ENCODE assay signal across 9 cellular contexts in the genomic region with DNA sequence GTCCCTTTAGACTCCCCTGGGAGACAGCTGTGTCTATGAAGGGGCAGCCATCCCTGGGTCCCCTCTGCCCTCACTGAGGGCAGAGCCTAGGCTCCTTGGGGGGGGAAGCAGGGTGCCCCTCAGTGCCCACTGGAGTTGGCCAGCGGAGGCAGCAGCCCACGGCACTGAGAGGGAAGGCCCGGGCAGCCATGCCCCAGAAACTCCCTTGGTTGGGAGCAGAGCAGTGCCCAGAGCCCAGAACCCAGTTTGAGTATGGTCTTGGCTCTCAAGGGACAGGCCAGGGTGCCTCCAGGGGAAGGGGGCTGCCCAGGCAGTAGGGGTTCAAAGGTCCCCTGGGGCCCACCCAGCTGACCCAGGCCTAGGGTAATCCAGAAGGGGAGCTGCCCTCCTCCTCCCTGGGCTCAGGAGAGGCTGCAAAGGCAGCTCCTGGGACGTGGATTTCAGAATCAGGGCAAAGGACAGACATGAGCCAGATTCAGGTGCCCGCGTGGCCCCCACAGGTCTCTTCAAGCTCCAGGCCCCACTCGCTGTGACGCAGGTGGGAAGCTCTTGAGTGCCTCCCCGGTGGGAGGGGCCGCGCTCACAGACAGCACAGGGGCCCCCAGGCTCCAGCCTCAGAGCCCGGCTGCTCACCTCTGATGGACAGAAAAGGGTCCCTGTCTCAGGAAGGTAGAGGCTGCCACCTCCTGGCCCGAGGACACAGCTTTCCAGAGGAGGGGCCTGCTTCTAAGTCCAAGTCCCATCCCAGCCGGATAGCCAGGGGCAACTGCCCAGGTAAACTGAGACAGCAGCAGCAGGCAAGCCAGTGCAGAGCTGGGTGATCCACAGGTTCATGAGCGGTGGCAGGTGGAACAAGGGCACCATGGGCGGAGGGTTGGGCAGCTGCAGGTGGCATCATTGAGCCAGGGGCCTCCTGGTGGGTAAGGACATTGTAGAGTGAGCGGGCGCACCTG. TPM values are rescaled to one million over a fixed set of nuclear protein-coding genes. Genes with fewer than 3 reads are reported as not detected.
DNase-seq lines count a peak whose midpoint lies in the region; ATAC-seq, FAIRE-seq and TF ChIP-seq lines count a peak whose summit lies in the region.
"Had no signal": no experiment of that assay in that cellular context is flagged by ENCODE, and none has a peak within 500 bp of the region (broad histone marks: within the 10 kb centered on the region; RNA-seq: fewer than 3 reads in every experiment).

No MANE protein-coding gene starts in this region.

- WGBS in upper lobe of left lung, 2 donors = 78 to 83% methylated on average over 4 to 6 of the region's 18 CpGs

- TF ChIP-seq POLR2A in upper lobe of left lung (IDR thresholded peaks at IDR 0.05) = no peak

- intact Hi-C loops in CD4-positive, alpha-beta memory T cell (cut with micrococcal nuclease) = loop anchor here (1.0 kb wide), 1 partner anchor 102 kb away; no protein-coding TSS in a partner anchor
- intact Hi-C loops in kidney (cut with DNase I) = no loop called here

- H3K36me3 Mint-ChIP-seq in CD4-positive, alpha-beta memory T cell = peaks cover 0 to 26% of the 10 kb centered on the region in 2 donors
- peaks cover 5% of the 10 kb centered on the region for H3K36me3 Mint-ChIP-seq in activated CD8-positive, alpha-beta memory T cell treated with anti-CD3 and anti-CD28 coated beads, Interleukin-2, amount 10 ng/mL, durations not matched to agents 7 days and 5 days

- peaks cover 61% of the 10 kb centered on the region for H3K4me1 ChIP-seq in CD4-positive, alpha-beta memory T cell (ENCODE audit: insufficient read depth, low read length)
- no peaks in the 10 kb centered on the region for H3K4me1 ChIP-seq in kidney (ENCODE audit: control insufficient read depth in 1 of 2, insufficient read depth in 1 of 2, low read depth in 1 of 2, low read length in 2 of 2)
- peaks cover 13 to 40% (median 23%) of the 10 kb centered on the region in 4 donors for H3K4me1 ChIP-seq in upper lobe of left lung

- H3K9me3 Mint-ChIP-seq in CD4-positive, alpha-beta memory T cell = no peaks in the 10 kb centered on the region
- H3K9me3 Mint-ChIP-seq in activated CD8-positive, alpha-beta memory T cell treated with anti-CD3 and anti-CD28 coated beads, Interleukin-2, amount 10 ng/mL, durations not matched to agents 7 days and 5 days (ENCODE audit: low read depth) = no peaks in the 10 kb centered on the region

- H3K4me3 Mint-ChIP-seq in CD4-positive, alpha-beta memory T cell = peak overlapping the region in 6 of 8 donors; percentile 27 to 83 (median 66)
- peak overlapping the region; percentile 40 for H3K4me3 Mint-ChIP-seq in activated CD8-positive, alpha-beta memory T cell treated with anti-CD3 and anti-CD28 coated beads, Interleukin-2, amount 10 ng/mL, durations not matched to agents 7 days and 5 days

- CTCF ChIA-PET in CD4-positive, alpha-beta memory T cell (lab: Charles Lee; ENCODE audit: partially characterized antibody) = interaction anchor here (1.0 to 2.7 kb wide), 4 partner anchors 101 to 122 kb away, joined by 3 to 13 read pairs (median 7); partner anchors contain the start of gene TSSC4
- CTCF ChIA-PET in activated CD8-positive, alpha-beta memory T cell treated with anti-CD3 and anti-CD28 coated beads, Interleukin-2, amount 10 ng/mL, durations not matched to agents 7 days and 5 days (lab: Charles Lee) = interaction anchor here (0.7 to 10.3 kb wide), 15 partner anchors 9 to 594 kb away, joined by 3 to 432 read pairs (median 4); partner anchors contain the start of gene TSSC4

- H3K27me3 Mint-ChIP-seq in CD4-positive, alpha-beta memory T cell = no peaks in the 10 kb centered on the region
- H3K27me3 Mint-ChIP-seq in activated CD8-positive, alpha-beta memory T cell treated with anti-CD3 and anti-CD28 coated beads, Interleukin-2, amount 10 ng/mL, durations not matched to agents 7 days and 5 days = no peaks in the 10 kb centered on the region

- H3K27me3 ChIP-seq in CD4-positive, alpha-beta memory T cell (ENCODE audit: insufficient read depth, low read length) = no peaks in the 10 kb centered on the region
- H3K27me3 ChIP-seq in upper lobe of left lung = no peaks in the 10 kb centered on the region

- no peak for ATAC-seq in activated CD8-positive, alpha-beta memory T cell treated with anti-CD3 and anti-CD28 coated beads, Interleukin-2, amount 10 ng/mL, durations not matched to agents 7 days and 5 days
- no peak for ATAC-seq in upper lobe of left lung (ENCODE audit: low FRiP score in 2 of 2)

- peak in 1 of 5 donors; percentile 12 for DNase-seq in CD4-positive, alpha-beta memory T cell
- DNase-seq in HPDE6-E6E7 (ENCODE audit: extremely low spot score) (peak; percentile 65), kidney (peak; percentile 77), upper lobe of left lung (peak; percentile 28 to 65), AG08395 (ENCODE audit: low spot score) (no peak), nucleus accumbens (lab: John Stamatoyannopoulos, UW) (no peak), D341Med (ENCODE audit: low spot score) (no peak)
- DNase-seq in activated CD8-positive, alpha-beta memory T cell treated with anti-CD3 and anti-CD28 coated beads, Interleukin-2, amount 10 ng/mL, durations not matched to agents 7 days and 5 days = peak; percentile 54

- no peak overlapping the region for H3K4me3 ChIP-seq in CD4-positive, alpha-beta memory T cell (ENCODE audit: low read length in 2 of 2)
- H3K4me3 ChIP-seq in kidney (ENCODE audit: low read length in 2 of 2) (no peak overlapping the region), upper lobe of left lung (no peak overlapping the region)

- H3K27ac Mint-ChIP-seq in CD4-positive, alpha-beta memory T cell = peak overlapping the region in 6 of 7 donors; percentile 22 to 86 (median 78)
- peak overlapping the region; percentile 72 for H3K27ac Mint-ChIP-seq in activated CD8-positive, alpha-beta memory T cell treated with anti-CD3 and anti-CD28 coated beads, Interleukin-2, amount 10 ng/mL, durations not matched to agents 7 days and 5 days

- peak; percentile 37 for TF ChIP-seq CTCF in kidney (IDR thresholded peaks at IDR 0.05; ENCODE audit: borderline replicate concordance, extremely low read depth, insufficient read depth)
- TF ChIP-seq CTCF in upper lobe of left lung (IDR thresholded peaks at IDR 0.05) = peak in 5 of 6 experiments; percentile 42 to 61 (median 52)

- TF ChIP-seq EP300 in upper lobe of left lung (IDR thresholded peaks at IDR 0.05) = no peak

- no peak overlapping the region for H3K9ac ChIP-seq in kidney (ENCODE audit: low read length in 2 of 2)

- H3K9me3 ChIP-seq in CD4-positive, alpha-beta memory T cell (ENCODE audit: control insufficient read depth in 1 of 2, low read length in 2 of 2) = no peaks in the 10 kb centered on the region
- H3K9me3 ChIP-seq in kidney (ENCODE audit: control insufficient read depth in 1 of 2, low read length in 2 of 2) (no peaks in the 10 kb centered on the region), upper lobe of left lung (no peaks in the 10 kb centered on the region)

- FAIRE-seq in kidney (lab: Jason Lieb, UNC) = no peak
- FAIRE-seq: endometrium had no signal

- H3K4me1 Mint-ChIP-seq in CD4-positive, alpha-beta memory T cell = peaks cover 20 to 69% (median 33%) of the 10 kb centered on the region in 4 donors
- H3K4me1 Mint-ChIP-seq in activated CD8-positive, alpha-beta memory T cell treated with anti-CD3 and anti-CD28 coated beads, Interleukin-2, amount 10 ng/mL, durations not matched to agents 7 days and 5 days = peaks cover 35% of the 10 kb centered on the region

- POLR2A ChIA-PET in CD4-positive, alpha-beta memory T cell (lab: Charles Lee; ENCODE audit: partially characterized antibody) = interaction anchor here (3.7 to 5.2 kb wide), 2 partner anchors 101 to 122 kb away, joined by 7 to 73 read pairs; partner anchors contain the start of gene TSSC4

- no peaks in the 10 kb centered on the region for H3K36me3 ChIP-seq in CD4-positive, alpha-beta memory T cell (ENCODE audit: insufficient read depth, low read length)
- H3K36me3 ChIP-seq in kidney (ENCODE audit: control insufficient read depth in 1 of 2, insufficient read depth in 2 of 2, low read length in 2 of 2) (no peaks in the 10 kb centered on the region), upper lobe of left lung (no peaks in the 10 kb centered on the region)

- H3K27ac ChIP-seq in CD4-positive, alpha-beta memory T cell (ENCODE audit: low read depth, low read length) = no peak overlapping the region
- H3K27ac ChIP-seq in kidney (ENCODE audit: low read depth in 2 of 2, low read length in 2 of 2) = no peak overlapping the region
- no peak overlapping the region for H3K27ac ChIP-seq in upper lobe of left lung

RNA-seq across cellular contexts. Expression of gene C11orf21, which starts 2.6 kb away (rescaled TPM):
- total RNA-seq in CD4-positive, alpha-beta memory T cell = 10 to 100 TPM; 64.5 to 65.6 TPM
- 10 to 100 TPM in 1 of 2 donors, 1 to 10 TPM in 1; 9.4 to 10.8 TPM for polyA plus RNA-seq in CD4-positive, alpha-beta memory T cell
- total RNA-seq in activated CD8-positive, alpha-beta memory T cell treated with anti-CD3 and anti-CD28 coated beads, Interleukin-2, amount 10 ng/mL, durations not matched to agents 7 days and 5 days = 10 to 100 TPM; 28.3 to 49.2 TPM
- 4.9 TPM for total RNA-seq in kidney
- 0.17 TPM for polyA plus RNA-seq in kidney (ENCODE audit: insufficient read depth, low read depth, low replicate concordance)
- total RNA-seq in upper lobe of left lung = 10 to 100 TPM in 2 of 6 donors, 1 to 10 TPM in 4; 2.3 to 20.3 (median 9.5) TPM

RNA-seq across cellular contexts. Expression of gene TSPAN32, which starts 2.7 kb away (rescaled TPM):
- total RNA-seq in CD4-positive, alpha-beta memory T cell = 10 to 100 TPM; 41.5 to 50.2 TPM
- polyA plus RNA-seq in CD4-positive, alpha-beta memory T cell = 10 to 100 TPM; 14.6 to 52.7 TPM
- total RNA-seq in activated CD8-positive, alpha-beta memory T cell treated with anti-CD3 and anti-CD28 coated beads, Interleukin-2, amount 10 ng/mL, durations not matched to agents 7 days and 5 days = 10 to 100 TPM; 20.5 to 41.4 TPM
- total RNA-seq in kidney (6.1 TPM), upper lobe of left lung (10 to 100 TPM in 2 of 6 donors, 1 to 10 TPM in 4; 3.1 to 16.4 (median 6.8) TPM)
- polyA plus RNA-seq in kidney (ENCODE audit: insufficient read depth, low read depth, low replicate concordance) = 0.75 TPM

RNA-seq across cellular contexts. Expression of gene ASCL2, which starts 28.7 kb away (rescaled TPM):
- under 1 TPM in 1 of 2 experiments, not detected in 1; 0.29 TPM for total RNA-seq in CD4-positive, alpha-beta memory T cell
- polyA plus RNA-seq in CD4-positive, alpha-beta memory T cell = under 1 TPM in 1 of 2 donors, not detected in 1; 0.57 TPM
- under 1 TPM; 0.12 to 0.15 TPM for total RNA-seq in activated CD8-positive, alpha-beta memory T cell treated with anti-CD3 and anti-CD28 coated beads, Interleukin-2, amount 10 ng/mL, durations not matched to agents 7 days and 5 days
- 5.0 TPM for total RNA-seq in kidney
- polyA plus RNA-seq in kidney (ENCODE audit: insufficient read depth, low read depth, low replicate concordance) = 1.2 TPM
- 1 to 10 TPM in 4 of 6 donors, not detected in 2; 1.4 to 3.4 (median 1.9) TPM for total RNA-seq in upper lobe of left lung

Comparison
In these comparisons a context has a peak if more than half of its experiments do, and no peak if none do; other contexts are left out.
1. DNase-seq: peak in HPDE6-E6E7 (single experiment), activated CD8-positive, alpha-beta memory T cell treated with anti-CD3 and anti-CD28 coated beads, Interleukin-2, amount 10 ng/mL, durations not matched to agents 7 days and 5 days (single experiment), kidney (single experiment) and upper lobe of left lung (2 of 2); none in AG08395 (single experiment), nucleus accumbens (0 of 56) and D341Med (single experiment).